ENCODE assay signal across 8 cellular contexts in genomic region chr7:44921607-44922350, GRCh38. TPM values are rescaled to one million over a fixed set of nuclear protein-coding genes. Genes with fewer than 3 reads are reported as not detected.
DNase-seq lines count a peak whose midpoint lies in the region; ATAC-seq and TF ChIP-seq lines count a peak whose summit lies in the region.

No MANE protein-coding gene starts in this region.

- H3K4me3 Mint-ChIP-seq in naive B cell: no peak overlapping the region

- peak; percentile 24 for TF ChIP-seq POLR2A in erythroblast (IDR thresholded peaks at IDR 0.05; ENCODE audit: low read length)

- no peaks in the 10 kb centered on the region for H3K36me3 Mint-ChIP-seq in naive B cell

- H3K27ac ChIP-seq in C4-2B: no peak overlapping the region

- DNase-seq in HuH-7.5 (ENCODE audit: low spot score) (peak; percentile 75), OCI-M1 (lab: John Stamatoyannopoulos, UW) (peak; percentile 86), activated T-cell treated with anti-CD3 and anti-CD28 coated beads for 4 hours (peak; percentile 99), erythroblast (lab: John Stamatoyannopoulos, UW) (peak; percentile 85 to 92), naive B cell (peak; percentile 83)
- peak; percentile 82 to 88 for DNase-seq in stimulated activated CD8-positive, alpha-beta memory T cell treated with anti-CD3 and anti-CD28 coated beads, Interleukin-7, amount 100 ng/mL, for 4 hours (ENCODE audit: low read depth in 2 of 2)

- H3K27me3 Mint-ChIP-seq in naive B cell: peaks cover 9 to 13% (median 9%) of the 10 kb centered on the region in 3 donors

- H3K27ac Mint-ChIP-seq in naive B cell: peak overlapping the region in 3 of 6 donors; percentile 77 to 89 (median 81)

- peaks cover 0 to 6% (median 6%) of the 10 kb centered on the region in 3 donors for H3K4me1 Mint-ChIP-seq in naive B cell

- no peaks in the 10 kb centered on the region for H3K9me3 Mint-ChIP-seq in naive B cell

- ATAC-seq in GM19397 (IDR thresholded peaks at IDR 0.05; ENCODE audit: unreplicated experiment) (peak; percentile 71), naive B cell (ENCODE audit: low read depth in 2 of 2) (peak; percentile 98 to 99)

- peak; percentile 91 for TF ChIP-seq CTCF in C4-2B (conservative IDR thresholded peaks at IDR 0.05)

RNA-seq across cellular contexts. Expression of gene PURB, which starts 36.4 kb away (rescaled TPM):
- polyA plus RNA-seq in naive B cell (ENCODE audit: low read depth in 6 of 6): 1 to 10 TPM; 2.9 to 4.5 (median 3.5) TPM

RNA-seq across cellular contexts. Expression of gene MYO1G, which starts 57.0 kb away (rescaled TPM):
- polyA plus RNA-seq in naive B cell (ENCODE audit: low read depth in 6 of 6): 100 to 1,000 TPM in 3 of 6 donors, 10 to 100 TPM in 3; 83.1 to 151 (median 99.6) TPM
